Comparison of ENCODE assay signal across 16 cellular contexts in genomic region chr9:124271660-124272059, GRCh38. TPM values are rescaled to one million over a fixed set of nuclear protein-coding genes. Genes with fewer than 3 reads are reported as not detected.
DNase-seq lines count a peak whose midpoint lies in the region; ATAC-seq and TF ChIP-seq lines count a peak whose summit lies in the region.
"Had no signal": no experiment of that assay in that cellular context is flagged by ENCODE, and none has a peak within 500 bp of the region (broad histone marks: within the 10 kb centered on the region; RNA-seq: fewer than 3 reads in every experiment).

No MANE protein-coding gene starts in this region.

- TF ChIP-seq EP300 in tibial nerve (IDR thresholded peaks at IDR 0.05): no peak

- H3K9ac ChIP-seq in colonic mucosa (ENCODE audit: low read depth in 2 of 2, low read length in 2 of 2) (peak overlapping the region; percentile 6 to 31), mucosa of rectum (ENCODE audit: low read depth in 1 of 2, low read length in 2 of 2) (peak overlapping the region in 1 of 2 donors; percentile 13)

- H3K27ac Mint-ChIP-seq in activated CD8-positive, alpha-beta memory T cell treated with anti-CD3 and anti-CD28 coated beads, Interleukin-2, amount 10 ng/mL, durations not matched to agents 7 days and 5 days: no peak overlapping the region

- H3K4me3 Mint-ChIP-seq in activated CD8-positive, alpha-beta memory T cell treated with anti-CD3 and anti-CD28 coated beads, Interleukin-2, amount 10 ng/mL, durations not matched to agents 7 days and 5 days: no peak overlapping the region

- TF ChIP-seq CTCF in colonic mucosa (IDR thresholded peaks at IDR 0.05) (no peak), tibial nerve (IDR thresholded peaks at IDR 0.05) (no peak)

- no peaks in the 10 kb centered on the region for H3K9me3 ChIP-seq in colonic mucosa
- no peaks in the 10 kb centered on the region for H3K9me3 ChIP-seq in mucosa of rectum (ENCODE audit: control insufficient read depth in 2 of 2, low read length in 2 of 2)
- H3K9me3 ChIP-seq in tibial nerve: no peaks in the 10 kb centered on the region

- no peaks in the 10 kb centered on the region for H3K36me3 ChIP-seq in colonic mucosa
- peaks cover 0 to 2% of the 10 kb centered on the region in 2 donors for H3K36me3 ChIP-seq in mucosa of rectum (ENCODE audit: control insufficient read depth in 2 of 2, insufficient read depth in 2 of 2, low read length in 2 of 2)
- no peaks in the 10 kb centered on the region for H3K36me3 ChIP-seq in tibial nerve

- H3K27me3 ChIP-seq in colonic mucosa: no peaks in the 10 kb centered on the region
- no peaks in the 10 kb centered on the region for H3K27me3 ChIP-seq in mucosa of rectum (ENCODE audit: control insufficient read depth in 2 of 2, insufficient read depth in 2 of 2, low read length in 2 of 2)
- H3K27me3 ChIP-seq in tibial nerve: no peaks in the 10 kb centered on the region

- H3K27ac ChIP-seq in colonic mucosa (peak overlapping the region; percentile 50), mucosa of rectum (ENCODE audit: low read depth in 2 of 2, low read length in 2 of 2) (peak overlapping the region; percentile 48 to 59), tibial nerve (peak overlapping the region; percentile 69 to 98 (median 86))

- CTCF ChIA-PET in activated CD8-positive, alpha-beta memory T cell treated with anti-CD3 and anti-CD28 coated beads, Interleukin-2, amount 10 ng/mL, durations not matched to agents 7 days and 5 days (lab: Charles Lee): no interaction called here

- 28 to 34% methylated on average over 4 to 5 of the region's 7 CpGs for WGBS in tibial nerve, 2 donors

- intact Hi-C loops in colonic mucosa (cut with DNase I): no loop called here

- ATAC-seq in GM19023 (IDR thresholded peaks at IDR 0.05; ENCODE audit: unreplicated experiment): no peak
- no peak for ATAC-seq in activated CD8-positive, alpha-beta memory T cell treated with anti-CD3 and anti-CD28 coated beads, Interleukin-2, amount 10 ng/mL, durations not matched to agents 7 days and 5 days
- ATAC-seq in GM21717 (IDR thresholded peaks at IDR 0.05; ENCODE audit: unreplicated experiment): no peak

- no peak for TF ChIP-seq POLR2A in tibial nerve (IDR thresholded peaks at IDR 0.05)

- H3K36me3 Mint-ChIP-seq in activated CD8-positive, alpha-beta memory T cell treated with anti-CD3 and anti-CD28 coated beads, Interleukin-2, amount 10 ng/mL, durations not matched to agents 7 days and 5 days: no peaks in the 10 kb centered on the region

- no peaks in the 10 kb centered on the region for H3K9me3 Mint-ChIP-seq in activated CD8-positive, alpha-beta memory T cell treated with anti-CD3 and anti-CD28 coated beads, Interleukin-2, amount 10 ng/mL, durations not matched to agents 7 days and 5 days (ENCODE audit: low read depth)

- H3K4me3 ChIP-seq in colonic mucosa (no peak overlapping the region), mucosa of rectum (ENCODE audit: low read length in 2 of 2) (no peak overlapping the region), tibial nerve (no peak overlapping the region)
- H3K4me3 ChIP-seq: GM23248, lung had no signal

- H3K27me3 Mint-ChIP-seq in activated CD8-positive, alpha-beta memory T cell treated with anti-CD3 and anti-CD28 coated beads, Interleukin-2, amount 10 ng/mL, durations not matched to agents 7 days and 5 days: peaks cover 5% of the 10 kb centered on the region

- peaks cover 5% of the 10 kb centered on the region for H3K4me1 Mint-ChIP-seq in activated CD8-positive, alpha-beta memory T cell treated with anti-CD3 and anti-CD28 coated beads, Interleukin-2, amount 10 ng/mL, durations not matched to agents 7 days and 5 days

- peaks cover 29% of the 10 kb centered on the region for H3K4me1 ChIP-seq in colonic mucosa
- H3K4me1 ChIP-seq in mucosa of rectum (ENCODE audit: control insufficient read depth in 2 of 2, insufficient read depth in 2 of 2, low read length in 2 of 2): peaks cover 43 to 44% of the 10 kb centered on the region in 2 donors
- peaks cover 0 to 100% (median 79%) of the 10 kb centered on the region in 4 donors for H3K4me1 ChIP-seq in tibial nerve

- DNase-seq in DMS79 treated with DMSO at 0.1 percent for 48 hours (lab: John Stamatoyannopoulos, UW) (peak; percentile 8), DMS79 (lab: John Stamatoyannopoulos, UW) (no peak), colonic mucosa (peak; percentile 73), tibial nerve (ENCODE audit: low spot score in 2 of 2) (no peak)
- no peak for DNase-seq in activated CD8-positive, alpha-beta memory T cell treated with anti-CD3 and anti-CD28 coated beads, Interleukin-2, amount 10 ng/mL, durations not matched to agents 7 days and 5 days
- DNase-seq: 8988T; activated CD4-positive, CD25-positive, alpha-beta regulatory T cell; activated T-cell treated with anti-CD3 and anti-CD28 coated beads for 4 hours; effector CD4-positive, alpha-beta T cell; GM23248; NCI-H526 treated with DMSO at 0.1 percent for 48 hours; SIG-M5 had no signal

RNA-seq across cellular contexts. Expression of gene NEK6, which starts 13.9 kb away (rescaled TPM):
- 10 to 100 TPM; 77.8 to 83.4 TPM for total RNA-seq in colonic mucosa
- total RNA-seq in tibial nerve: 10 to 100 TPM; 25.3 to 53.1 (median 43.3) TPM
- total RNA-seq in activated CD8-positive, alpha-beta memory T cell treated with anti-CD3 and anti-CD28 coated beads, Interleukin-2, amount 10 ng/mL, durations not matched to agents 7 days and 5 days: 10 to 100 TPM in 1 of 2 experiments, 1 to 10 TPM in 1; 6.3 to 10.9 TPM

Comparison
In these comparisons a context has a peak if more than half of its experiments do, and no peak if none do; other contexts are left out.
1. DNase-seq: peak in DMS79 treated with DMSO at 0.1 percent for 48 hours (single experiment) and colonic mucosa (single experiment); none in DMS79 (single experiment), tibial nerve (0 of 2) and activated CD8-positive, alpha-beta memory T cell treated with anti-CD3 and anti-CD28 coated beads, Interleukin-2, amount 10 ng/mL, durations not matched to agents 7 days and 5 days (single experiment).
2. Peak in every context shown above with its lines, with median percentiles within 50 percentile points of each other: H3K27ac ChIP-seq.